In genomic region chr12:123713398-123714301, GRCh38 we compare ENCODE assay signal across 8 cellular contexts. TPM values are rescaled to one million over a fixed set of nuclear protein-coding genes. Genes with fewer than 3 reads are reported as not detected.
DNase-seq lines count a peak whose midpoint lies in the region; ATAC-seq and TF ChIP-seq lines count a peak whose summit lies in the region.

No MANE protein-coding gene starts in this region.

- ATAC-seq in GM18867 (IDR thresholded peaks at IDR 0.05; ENCODE audit: unreplicated experiment) (peak; percentile 44), RWPE2 (ENCODE audit: low read depth) (0 out of 3 replicates have a peak, but pooled peaks have one; percentile 9), HG03432 (IDR thresholded peaks at IDR 0.05; ENCODE audit: unreplicated experiment) (no peak)

- peaks cover 23% of the 10 kb centered on the region for H3K79me2 ChIP-seq in ACC112 (ENCODE audit: control insufficient read depth, insufficient read depth, low read length, unreplicated experiment)
- peaks cover 31% of the 10 kb centered on the region for H3K79me2 ChIP-seq in neural cell (replicated peaks; ENCODE audit: insufficient read depth, low read length)

- H3K4me2 ChIP-seq in neural cell (ENCODE audit: low read length): peak overlapping the region; percentile 56

- H2AFZ ChIP-seq in ACC112 (ENCODE audit: low read length, unreplicated experiment) (no peak overlapping the region), neural cell (ENCODE audit: low read depth, low read length) (no peak overlapping the region)

- H3K36me3 ChIP-seq in ACC112 (ENCODE audit: insufficient read depth, low read length) (no peaks in the 10 kb centered on the region), RWPE2 (ENCODE audit: low read depth) (0 out of 2 replicates have a peak, but pooled peaks cover 3% of the 10 kb centered on the region), duodenal mucosa (ENCODE audit: control insufficient read depth in 1 of 2, insufficient read depth in 2 of 2, low read length in 2 of 2) (no peaks in the 10 kb centered on the region), neural cell (ENCODE audit: insufficient read depth, low read length) (no peaks in the 10 kb centered on the region)

- H3K9me3 ChIP-seq in RWPE2 (ENCODE audit: severe bottlenecking) (no peaks in the 10 kb centered on the region), duodenal mucosa (ENCODE audit: control insufficient read depth in 1 of 2, low read length in 2 of 2) (no peaks in the 10 kb centered on the region), neural cell (ENCODE audit: low read length) (no peaks in the 10 kb centered on the region)

- H3K9me2 ChIP-seq in neural cell (ENCODE audit: insufficient read depth, low read length): no peaks in the 10 kb centered on the region

- no peak for TF ChIP-seq CTCF in RWPE2 (IDR thresholded peaks at IDR 0.05; ENCODE audit: poor library complexity, severe bottlenecking)
- no peak for TF ChIP-seq CTCF in neural cell (IDR thresholded peaks at IDR 0.05; ENCODE audit: poor library complexity, severe bottlenecking)

- H4K20me1 ChIP-seq in neural cell (ENCODE audit: insufficient read depth): no peaks in the 10 kb centered on the region

- no peak for TF ChIP-seq RAD21 in neural cell (conservative IDR thresholded peaks at IDR 0.05)

- H3K4me1 ChIP-seq in ACC112 (ENCODE audit: control insufficient read depth, insufficient read depth, low read length, unreplicated experiment) (peaks cover 16% of the 10 kb centered on the region), RWPE2 (ENCODE audit: insufficient read depth, poor library complexity, severe bottlenecking) (peaks cover 4% of the 10 kb centered on the region), duodenal mucosa (ENCODE audit: control insufficient read depth in 1 of 2, insufficient read depth in 2 of 2, low read length in 2 of 2) (peaks cover 16 to 30% of the 10 kb centered on the region in 2 donors)

- no peak for TF ChIP-seq EP300 in neural cell (conservative IDR thresholded peaks at IDR 0.05; ENCODE audit: poor library complexity, severe bottlenecking)

- peak overlapping the region; percentile 99 for H3K4me3 ChIP-seq in ACC112 (ENCODE audit: low read depth, low read length)
- H3K4me3 ChIP-seq in RWPE2 (ENCODE audit: severe bottlenecking): peak overlapping the region; percentile 86
- H3K4me3 ChIP-seq in duodenal mucosa (ENCODE audit: low read depth in 1 of 2, low read length in 2 of 2): peak overlapping the region; percentile 60 to 94
- peak overlapping the region; percentile 98 for H3K4me3 ChIP-seq in neural cell (ENCODE audit: low read length)

- H3F3A ChIP-seq in neural cell (ENCODE audit: insufficient read depth, low read length, poor library complexity, severe bottlenecking): no peaks in the 10 kb centered on the region

- DNase-seq in RWPE2 (ENCODE audit: low spot score) (no peak), NCI-H2171 treated with DMSO at 0.1 percent for 48 hours (lab: John Stamatoyannopoulos, UW) (no peak), NCI-H146 treated with DMSO at 0.1 percent for 48 hours (lab: John Stamatoyannopoulos, UW; ENCODE audit: unreplicated experiment) (no peak)

- H3K27ac ChIP-seq in ACC112 (ENCODE audit: low read depth, low read length) (no peak overlapping the region), RWPE2 (ENCODE audit: poor library complexity, severe bottlenecking) (no peak overlapping the region), duodenal mucosa (ENCODE audit: low read depth, low read length) (no peak overlapping the region), neural cell (ENCODE audit: low read length) (no peak overlapping the region)

- H3K9ac ChIP-seq in duodenal mucosa (ENCODE audit: low read depth in 1 of 2, low read length in 2 of 2) (peak overlapping the region; percentile 84 to 94), neural cell (ENCODE audit: low read length) (peak overlapping the region; percentile 72)

- no peaks in the 10 kb centered on the region for H3K27me3 ChIP-seq in ACC112 (ENCODE audit: insufficient read depth, low read length)
- H3K27me3 ChIP-seq in RWPE2 (ENCODE audit: insufficient read depth, poor library complexity, severe bottlenecking): no peaks in the 10 kb centered on the region
- no peaks in the 10 kb centered on the region for H3K27me3 ChIP-seq in duodenal mucosa (ENCODE audit: control insufficient read depth in 1 of 2, insufficient read depth in 2 of 2, low read length in 2 of 2)
- no peaks in the 10 kb centered on the region for H3K27me3 ChIP-seq in neural cell (ENCODE audit: insufficient read depth, low read depth, low read length)

TF ChIP-seq in neural cell, 6 proteins besides CTCF, POLR2A, EP300 and RAD21:
- no peak for TF ChIP-seq EZH2 (IDR thresholded peaks at IDR 0.05; ENCODE audit: borderline replicate concordance, insufficient read depth, low read length, poor library complexity, severe bottlenecking)
- TF ChIP-seq MXI1 (conservative IDR thresholded peaks at IDR 0.05; ENCODE audit: poor library complexity, severe bottlenecking): no peak

RNA-seq across cellular contexts. Expression of gene ATP6V0A2, which starts 1.5 kb away (rescaled TPM):
- polyA plus RNA-seq in neural cell: 33.5 and 34.5 TPM in 2 replicates
- 34.3 and 36.7 TPM in 2 replicates for polyA minus RNA-seq in neural cell

RNA-seq across cellular contexts. Expression of gene TCTN2, which starts 42.7 kb away (rescaled TPM):
- 14.3 and 15.1 TPM in 2 replicates for polyA plus RNA-seq in neural cell
- polyA minus RNA-seq in neural cell: 12.4 and 13.9 TPM in 2 replicates

RNA-seq across cellular contexts. Expression of gene DNAH10, which starts 48.5 kb away (rescaled TPM):
- 1.6 and 1.9 TPM in 2 replicates for polyA plus RNA-seq in neural cell
- 0.97 and 1.2 TPM in 2 replicates for polyA minus RNA-seq in neural cell
